ENCODE assay signal across 15 cellular contexts in the genomic region with DNA sequence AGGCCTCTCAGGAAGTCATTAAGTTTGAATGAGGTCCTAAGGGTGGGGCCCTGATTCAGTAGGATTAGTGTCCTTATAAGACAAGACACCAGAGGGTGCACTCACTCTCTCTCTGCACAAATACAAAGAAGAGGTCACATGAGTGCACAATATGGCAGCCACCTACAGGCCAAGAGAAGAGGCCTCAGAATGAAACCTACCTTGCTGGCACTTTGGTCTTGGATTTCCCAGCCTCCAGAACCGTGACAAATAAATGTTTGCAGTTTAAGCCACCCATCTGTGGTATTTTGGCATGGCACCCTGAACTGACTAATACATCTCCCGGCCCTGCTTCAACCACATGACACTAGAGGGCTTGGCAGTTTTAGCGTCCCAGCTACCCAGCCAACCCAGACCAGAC.
DNase-seq lines count a peak whose midpoint lies in the region; ATAC-seq, FAIRE-seq and TF ChIP-seq lines count a peak whose summit lies in the region.
"Had no signal": no experiment of that assay in that cellular context is flagged by ENCODE, and none has a peak within 500 bp of the region (broad histone marks: within the 10 kb centered on the region; RNA-seq: fewer than 3 reads in every experiment).

No MANE protein-coding gene starts in this region.

- peaks cover 41% of the 10 kb centered on the region for H3K9me3 Mint-ChIP-seq in WTC11

- ATAC-seq in Right ventricle myocardium inferior (no peak), WTC11 (no peak), upper lobe of right lung (peak; percentile 49)

- no CpG with 5 or more reads among the region's 3 CpGs for WGBS in neuronal stem cell (ENCODE audit: extremely low coverage in 2 of 2, insufficient read length in 2 of 2, insufficient replicate concordance in 1 of 2), 2 donors

- no peak overlapping the region for H3K9ac ChIP-seq in neuronal stem cell (ENCODE audit: low read depth, low read length, poor library complexity)

- H3K4me1 ChIP-seq in right atrium auricular region, result no peaks in the 10 kb centered on the region
- H3K4me1 ChIP-seq in upper lobe of right lung, result no peaks in the 10 kb centered on the region
- no peaks in the 10 kb centered on the region for H3K4me1 ChIP-seq in neuronal stem cell (ENCODE audit: control insufficient read depth in 2 of 2, insufficient read depth in 1 of 2, low read depth in 1 of 2, low read length in 2 of 2)
- H3K4me1 ChIP-seq: suprapubic skin had no signal

- intact Hi-C loops in Right ventricle myocardium inferior (cut with DNase I), result no loop called here
- intact Hi-C loops in upper lobe of right lung (cut with DNase I), result no loop called here

- no peak overlapping the region for H2BK15ac ChIP-seq in neuronal stem cell (ENCODE audit: low read length)

- peaks cover 22% of the 10 kb centered on the region for H3K27me3 Mint-ChIP-seq in WTC11 (ENCODE audit: low read depth)

- no peak overlapping the region for H2AK5ac ChIP-seq in neuronal stem cell (ENCODE audit: low read depth, low read length)

- H3K36me3 ChIP-seq in right atrium auricular region (no peaks in the 10 kb centered on the region), MG63 (no peaks in the 10 kb centered on the region), upper lobe of right lung (no peaks in the 10 kb centered on the region), neuronal stem cell (replicated peaks in 1 of 2; ENCODE audit: control insufficient read depth in 2 of 2, insufficient read depth in 2 of 2, low read length in 2 of 2) (no peaks in the 10 kb centered on the region)
- H3K36me3 ChIP-seq: suprapubic skin had no signal

- no peak overlapping the region for H3K23ac ChIP-seq in neuronal stem cell (ENCODE audit: low read depth, low read length, poor library complexity)

- CTCF ChIA-PET in WTC11 (lab: Charles Lee), result interaction anchor here (0.5 kb wide), 1 partner anchor 23 kb away, joined by 3 read pairs; no protein-coding TSS in a partner anchor

- no peak overlapping the region for H3K4me2 ChIP-seq in neuronal stem cell (ENCODE audit: insufficient read depth, low read length, poor library complexity, severe bottlenecking)

- H3K18ac ChIP-seq in neuronal stem cell (ENCODE audit: low read length), result no peak overlapping the region

- no peak for TF ChIP-seq POLR2A in H54 (IDR thresholded peaks at IDR 0.05; ENCODE audit: low read depth, low read length)

- FAIRE-seq in H54 (lab: Jason Lieb, UNC), result no peak
- FAIRE-seq: colon had no signal

- H3K4me1 Mint-ChIP-seq in WTC11, result no peaks in the 10 kb centered on the region

- H3K4me3 Mint-ChIP-seq in WTC11, result no peak overlapping the region

- POLR2A ChIA-PET in WTC11 (lab: Charles Lee), result no interaction called here

- no peak overlapping the region for H4K8ac ChIP-seq in neuronal stem cell (ENCODE audit: low read depth, low read length)

- TF ChIP-seq CTCF in right atrium auricular region (IDR thresholded peaks at IDR 0.05), result no peak
- no peak for TF ChIP-seq CTCF in WTC11 (IDR thresholded peaks at IDR 0.05)
- no peak for TF ChIP-seq CTCF in upper lobe of right lung (IDR thresholded peaks at IDR 0.05)

- H3K27me3 ChIP-seq in right atrium auricular region (no peaks in the 10 kb centered on the region), MG63 (0 out of 2 replicates have a peak, but pooled peaks cover 5% of the 10 kb centered on the region), upper lobe of right lung (peaks cover 5% of the 10 kb centered on the region), neuronal stem cell (ENCODE audit: control insufficient read depth in 3 of 3, insufficient read depth in 3 of 3, low read depth in 1 of 3, low read length in 3 of 3) (peaks cover 0 to 3% (median under 1%) of the 10 kb centered on the region in 3 experiments)

- H3K79me1 ChIP-seq in neuronal stem cell (ENCODE audit: low read depth, low read length), result no peaks in the 10 kb centered on the region

- no peak overlapping the region for H3K27ac ChIP-seq in right atrium auricular region
- H3K27ac ChIP-seq in upper lobe of right lung, result no peak overlapping the region
- no peak overlapping the region for H3K27ac ChIP-seq in neuronal stem cell (replicated peaks; ENCODE audit: low read length)
- H3K27ac ChIP-seq: C4-2B, suprapubic skin had no signal

- H4K91ac ChIP-seq in neuronal stem cell (ENCODE audit: low read depth, low read length, poor library complexity), result no peak overlapping the region

- H3K36me3 Mint-ChIP-seq in WTC11, result peaks cover 26% of the 10 kb centered on the region

- H3K9me3 ChIP-seq in right atrium auricular region, result no peaks in the 10 kb centered on the region
- peaks cover 14% of the 10 kb centered on the region for H3K9me3 ChIP-seq in MG63
- H3K9me3 ChIP-seq in upper lobe of right lung, result no peaks in the 10 kb centered on the region
- H3K9me3 ChIP-seq in neuronal stem cell (replicated peaks in 1 of 2; ENCODE audit: control insufficient read depth in 2 of 2, insufficient read depth in 1 of 2, low read depth in 1 of 2, low read length in 2 of 2), result no peaks in the 10 kb centered on the region
- H3K9me3 ChIP-seq: suprapubic skin had no signal

- H3K14ac ChIP-seq in neuronal stem cell (ENCODE audit: low read length), result no peak overlapping the region

- H2BK5ac ChIP-seq in neuronal stem cell (ENCODE audit: low read length), result no peak overlapping the region

- H2BK120ac ChIP-seq in neuronal stem cell (ENCODE audit: low read depth, low read length), result no peak overlapping the region

- no peak overlapping the region for H3K4ac ChIP-seq in neuronal stem cell (ENCODE audit: low read length)

- H2BK12ac ChIP-seq in neuronal stem cell (ENCODE audit: low read length), result no peak overlapping the region

- H3K4me3 ChIP-seq in right atrium auricular region, result no peak overlapping the region
- H3K4me3 ChIP-seq in MG63, result no peak overlapping the region
- no peak overlapping the region for H3K4me3 ChIP-seq in upper lobe of right lung
- no peak overlapping the region for H3K4me3 ChIP-seq in neuronal stem cell (ENCODE audit: low read length in 2 of 2)
- H3K4me3 ChIP-seq: suprapubic skin had no signal

- no peak overlapping the region for H3K27ac Mint-ChIP-seq in WTC11

- peak; percentile 23 for DNase-seq in right atrium auricular region (ENCODE audit: low spot score)
- DNase-seq in Right ventricle myocardium inferior (ENCODE audit: missing footprints), result no peak
- DNase-seq in MG63, result peak; percentile 62
- DNase-seq in WTC11 (ENCODE audit: low spot score), result no peak
- no peak for DNase-seq in upper lobe of right lung
- DNase-seq in H54 (ENCODE audit: insufficient read length, low spot score), result no peak
- no peak for DNase-seq in middle frontal gyrus (ENCODE audit: extremely low spot score, low spot score)
- DNase-seq in neuronal stem cell (ENCODE audit: low spot score), result no peak
- DNase-seq: activated CD4-positive, CD25-positive, alpha-beta regulatory T cell; activated naive CD4-positive, alpha-beta T cell treated with anti-CD3 and anti-CD28 coated beads, Interleukin-2, amount 50 U/mL, for 16 hours; NCI-H2029; posterior cingulate gyrus had no signal

- H2AFZ ChIP-seq in neuronal stem cell (ENCODE audit: low read length), result no peak overlapping the region

TF ChIP-seq in WTC11, 78 proteins besides CTCF, POLR2A, EP300 and RAD21:
- TF ChIP-seq FOXP4 (CRISPR knock-in tag; IDR thresholded peaks at IDR 0.05), result no peak
- TF ChIP-seq, protein P1, sequence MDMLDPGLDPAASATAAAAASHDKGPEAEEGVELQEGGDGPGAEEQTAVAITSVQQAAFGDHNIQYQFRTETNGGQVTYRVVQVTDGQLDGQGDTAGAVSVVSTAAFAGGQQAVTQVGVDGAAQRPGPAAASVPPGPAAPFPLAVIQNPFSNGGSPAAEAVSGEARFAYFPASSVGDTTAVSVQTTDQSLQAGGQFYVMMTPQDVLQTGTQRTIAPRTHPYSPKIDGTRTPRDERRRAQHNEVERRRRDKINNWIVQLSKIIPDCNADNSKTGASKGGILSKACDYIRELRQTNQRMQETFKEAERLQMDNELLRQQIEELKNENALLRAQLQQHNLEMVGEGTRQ (CRISPR knock-in tag; IDR thresholded peaks at IDR 0.05), result peak; percentile 37

Comparison
In these comparisons a context has a peak if more than half of its experiments do, and no peak if none do; other contexts are left out.
1. DNase-seq: peak in right atrium auricular region (single experiment) and MG63 (single experiment); none in Right ventricle myocardium inferior (single experiment), WTC11 (single experiment), upper lobe of right lung (single experiment), H54 (single experiment), middle frontal gyrus (single experiment) and neuronal stem cell (single experiment).